In the genomic region with DNA sequence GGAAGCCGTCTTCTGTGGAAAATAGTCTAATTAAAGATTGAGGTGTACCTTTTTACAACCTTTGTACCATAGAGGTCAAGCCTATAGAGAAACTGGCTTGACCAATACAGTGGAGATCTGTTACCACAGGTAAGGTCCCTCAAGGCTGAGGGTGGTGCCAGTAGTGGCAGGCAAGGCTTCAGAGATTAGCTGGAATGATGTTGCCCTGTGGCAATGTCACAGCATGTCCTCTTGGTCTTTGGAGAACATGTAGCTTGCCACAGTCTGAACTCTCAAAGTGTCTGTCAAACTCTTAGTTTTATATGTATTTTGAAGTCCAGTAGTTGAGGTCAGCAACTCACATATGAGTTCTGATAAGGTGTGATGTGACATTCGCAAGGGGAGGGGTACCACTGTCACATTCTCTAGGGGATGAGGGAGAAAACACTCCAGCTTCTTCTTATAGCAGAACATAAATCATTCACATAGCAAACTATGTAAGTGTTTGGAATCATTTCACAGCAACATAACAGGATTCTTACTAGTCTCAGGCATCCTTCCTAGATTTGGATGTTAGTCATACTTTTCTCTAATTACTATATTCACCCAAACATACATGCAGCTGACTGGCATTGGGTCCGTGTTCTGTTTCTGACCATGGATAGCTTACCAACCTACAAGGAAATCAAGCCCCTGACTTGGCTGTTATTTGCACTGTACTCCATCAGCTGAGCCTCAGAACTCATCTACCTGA, we compare ENCODE assay signal across 19 cellular contexts.
A peak's percentile ranks its signal among the peaks of the same experiment; 100 is the strongest.
DNase-seq lines count a peak whose midpoint lies in the region; ATAC-seq, FAIRE-seq and TF ChIP-seq lines count a peak whose summit lies in the region.
"Had no signal": no experiment of that assay in that cellular context is flagged by ENCODE, and none has a peak within 500 bp of the region (broad histone marks: within the 10 kb centered on the region; RNA-seq: fewer than 3 reads in every experiment).

No MANE protein-coding gene starts in this region.

- H4K20me1 ChIP-seq in BLaER1 treated with 17β-estradiol and CSF1 and Interleukin-3, amounts not matched to agents 10 nM and 100 nM, result peaks cover 0 to 94% (median 6%) of the 10 kb centered on the region in 11 experiments; a peak in 11 of 22 replicates

- peaks cover 64% of the 10 kb centered on the region for H3K4me1 Mint-ChIP-seq in activated B cell treated with CpG ODN at 0.5 μM for 24 hours

- CTCF ChIA-PET in activated B cell treated with CpG ODN at 0.5 μM for 24 hours (lab: Charles Lee), result no interaction called here

- no peak for ATAC-seq in activated B cell treated with CpG ODN at 0.5 μM for 24 hours (ENCODE audit: low read depth)
- ATAC-seq: A549, K562, T-cell had no signal

- intact Hi-C loops in activated B cell treated with CpG ODN at 0.5 μM for 24 hours (cut with micrococcal nuclease), result loop anchor here (1.0 kb wide), 1 partner anchor 7 kb away; no protein-coding TSS in a partner anchor

- no peak for TF ChIP-seq POLR2A in H54 (IDR thresholded peaks at IDR 0.05; ENCODE audit: low read depth, low read length)

- H3K4me3 Mint-ChIP-seq in activated B cell treated with CpG ODN at 0.5 μM for 24 hours, result no peak overlapping the region
- H3K4me3 Mint-ChIP-seq: T-cell had no signal

- no peak overlapping the region for H3K27ac ChIP-seq in BLaER1 treated with 17β-estradiol and CSF1 and Interleukin-3, amounts not matched to agents 10 nM and 100 nM
- H3K27ac ChIP-seq: A549, C4-2B had no signal

- no peaks in the 10 kb centered on the region; a peak in 1 of 22 replicates for H3K9me3 ChIP-seq in BLaER1 treated with 17β-estradiol and CSF1 and Interleukin-3, amounts not matched to agents 10 nM and 100 nM (replicated peaks in 1 of 11)
- H3K9me3 ChIP-seq: A549, HAP-1, SK-N-SH had no signal

- no peaks in the 10 kb centered on the region for H3K27me3 Mint-ChIP-seq in activated B cell treated with CpG ODN at 0.5 μM for 24 hours
- H3K27me3 Mint-ChIP-seq: T-cell had no signal

- H3K4me3 ChIP-seq in BLaER1 treated with 17β-estradiol and CSF1 and Interleukin-3, amounts not matched to agents 10 nM and 100 nM, result no peak overlapping the region
- H3K4me3 ChIP-seq: A549, HAP-1, K562 had no signal

- H3K27ac Mint-ChIP-seq in activated B cell treated with CpG ODN at 0.5 μM for 24 hours, result peak overlapping the region; percentile 21
- H3K27ac Mint-ChIP-seq: T-cell had no signal

- H3K36me3 ChIP-seq in BLaER1 treated with 17β-estradiol and CSF1 and Interleukin-3, amounts not matched to agents 10 nM and 100 nM, result no peaks in the 10 kb centered on the region
- H3K36me3 ChIP-seq: HAP-1 had no signal

- POLR2A ChIA-PET in activated B cell treated with CpG ODN at 0.5 μM for 24 hours (lab: Charles Lee), result no interaction called here

- no peaks in the 10 kb centered on the region for H3K9me3 Mint-ChIP-seq in activated B cell treated with CpG ODN at 0.5 μM for 24 hours

- TF ChIP-seq CTCF in activated B cell treated with CpG ODN at 0.5 μM for 24 hours (IDR thresholded peaks at IDR 0.05), result no peak

- H3K27me3 ChIP-seq in BLaER1 treated with 17β-estradiol and CSF1 and Interleukin-3, amounts not matched to agents 10 nM and 100 nM, result no peaks in the 10 kb centered on the region

- peaks cover 18 to 28% (median 24%) of the 10 kb centered on the region in 10 experiments for H3K4me1 ChIP-seq in BLaER1 treated with 17β-estradiol and CSF1 and Interleukin-3, amounts not matched to agents 10 nM and 100 nM
- H3K4me1 ChIP-seq: A549, HAP-1 had no signal

- no peak for DNase-seq in H54 (ENCODE audit: insufficient read length, low spot score)
- no peak for DNase-seq in activated B cell treated with CpG ODN at 0.5 μM for 24 hours
- peak; percentile 8 for DNase-seq in renal cortical epithelial cell (ENCODE audit: low read depth)
- no peak for DNase-seq in activated naive CD4-positive, alpha-beta T cell treated with anti-CD3 and anti-CD28 coated beads, Interleukin-2, amount 50 U/mL, for 16 hours
- no peak for DNase-seq in HK-2 (ENCODE audit: unreplicated experiment)
- no peak for DNase-seq in NK-92 (lab: John Stamatoyannopoulos, UW; ENCODE audit: unreplicated experiment)
- DNase-seq: MV-4-11; NCI-H1694 treated with DMSO at 0.1 percent for 48 hours; NK-92 treated with Interleukin-12 subunit alpha and Interleukin-12 subunit beta, amount 100 ng/mL, for 24 hours; SHP77 treated with DMSO at 0.1 percent for 48 hours; SK-N-SH; T-cell had no signal

- peak overlapping the region; percentile 13 to 78 (median 64); a peak in 20 of 22 replicates for H3K4me2 ChIP-seq in BLaER1 treated with 17β-estradiol and CSF1 and Interleukin-3, amounts not matched to agents 10 nM and 100 nM
- H3K4me2 ChIP-seq: A549, SK-N-SH had no signal

- no peak overlapping the region for H3K9ac ChIP-seq in BLaER1 treated with 17β-estradiol and CSF1 and Interleukin-3, amounts not matched to agents 10 nM and 100 nM
- H3K9ac ChIP-seq: SK-N-SH had no signal

- FAIRE-seq in H54 (lab: Jason Lieb, UNC), result peak; percentile 20
- FAIRE-seq: A549, GM12892, GM18507 had no signal

- H3K36me3 Mint-ChIP-seq in activated B cell treated with CpG ODN at 0.5 μM for 24 hours (ENCODE audit: low read depth), result no peaks in the 10 kb centered on the region
- H3K36me3 Mint-ChIP-seq: T-cell had no signal
